In the genomic region with DNA sequence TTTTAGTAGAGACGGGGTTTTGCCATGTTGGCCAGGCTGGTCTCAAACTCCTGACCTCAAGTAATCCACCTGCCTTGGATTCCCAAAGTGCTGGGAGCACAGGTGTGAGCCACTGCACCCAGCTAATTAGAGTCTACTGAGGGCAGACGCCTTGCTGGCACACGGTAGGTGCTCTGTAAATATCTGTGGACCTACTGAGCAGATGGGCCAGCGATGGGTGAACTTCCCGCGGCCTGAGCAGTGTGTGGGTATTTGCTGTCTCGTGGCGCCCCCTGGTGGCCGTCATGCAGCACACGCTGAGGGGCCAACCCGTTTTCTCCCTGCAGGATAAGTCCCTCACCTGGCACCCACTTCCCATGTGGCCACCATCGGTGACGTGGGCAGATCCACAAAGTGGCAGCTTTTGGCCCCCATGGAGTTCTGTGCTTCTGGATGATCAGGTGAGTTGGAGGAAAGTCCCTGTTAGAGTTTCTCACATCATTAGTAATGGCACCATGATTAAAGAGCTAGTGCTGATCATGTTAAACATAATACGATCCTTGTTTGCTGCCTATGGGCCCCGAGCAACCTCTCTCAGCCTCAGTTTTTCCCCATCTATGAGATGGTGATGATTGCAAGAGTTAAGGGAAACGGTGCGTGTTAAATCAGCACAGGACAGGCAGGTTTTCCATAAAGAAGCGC, we compare ENCODE assay signal across 8 cellular contexts. TPM values are rescaled to one million over a fixed set of nuclear protein-coding genes. Genes with fewer than 3 reads are reported as not detected.
A peak's percentile ranks its signal among the peaks of the same experiment; 100 is the strongest.
DNase-seq lines count a peak whose midpoint lies in the region; ATAC-seq and TF ChIP-seq lines count a peak whose summit lies in the region.

No MANE protein-coding gene starts in this region.

- peaks cover 0 to 18% (median 0%) of the 10 kb centered on the region in 3 donors for H3K36me3 Mint-ChIP-seq in naive thymus-derived CD8-positive, alpha-beta T cell
- peaks cover 19% of the 10 kb centered on the region for H3K36me3 Mint-ChIP-seq in stimulated activated memory B cell treated with anti-CD40 and anti-IgM and Interleukin-4, amounts not matched to agents 10 μg/mL and 1 μg/mL and 100 μg/mL, for 72 hours

- no peaks in the 10 kb centered on the region for H3K9me3 ChIP-seq in esophagus squamous epithelium

- H3K4me3 Mint-ChIP-seq in naive thymus-derived CD8-positive, alpha-beta T cell = no peak overlapping the region
- no peak overlapping the region for H3K4me3 Mint-ChIP-seq in stimulated activated memory B cell treated with anti-CD40 and anti-IgM and Interleukin-4, amounts not matched to agents 10 μg/mL and 1 μg/mL and 100 μg/mL, for 72 hours

- no peak overlapping the region for H3K4me3 ChIP-seq in esophagus squamous epithelium

- no peak overlapping the region for H3K27ac ChIP-seq in esophagus squamous epithelium

- 7 to 21% methylated on average over 16 to 17 of the region's 18 CpGs for WGBS in esophagus squamous epithelium, 2 donors

- H3K27me3 Mint-ChIP-seq in naive thymus-derived CD8-positive, alpha-beta T cell = peaks cover 0 to 3% (median 0%) of the 10 kb centered on the region in 5 donors
- no peaks in the 10 kb centered on the region for H3K27me3 Mint-ChIP-seq in stimulated activated memory B cell treated with anti-CD40 and anti-IgM and Interleukin-4, amounts not matched to agents 10 μg/mL and 1 μg/mL and 100 μg/mL, for 72 hours

- POLR2A ChIA-PET in naive thymus-derived CD8-positive, alpha-beta T cell (lab: Charles Lee) = interaction anchor here (2.5 kb wide), 1 partner anchor 57 kb away, joined by 7 read pairs; a partner anchor contains a TSS

- peak; percentile 97 to 99 for ATAC-seq in naive thymus-derived CD8-positive, alpha-beta T cell
- peak; percentile 88 for ATAC-seq in stimulated activated memory B cell treated with anti-CD40 and anti-IgM and Interleukin-4, amounts not matched to agents 10 μg/mL and 1 μg/mL and 100 μg/mL, for 72 hours
- no peak for ATAC-seq in HG03439 (IDR thresholded peaks at IDR 0.05; ENCODE audit: unreplicated experiment)

- H3K27me3 ChIP-seq in esophagus squamous epithelium = peaks cover 0 to 22% (median 0%) of the 10 kb centered on the region in 4 donors

- H3K4me1 ChIP-seq in esophagus squamous epithelium = peaks cover 5 to 18% (median 8%) of the 10 kb centered on the region in 3 donors

- peaks cover 2 to 23% (median 12%) of the 10 kb centered on the region in 3 donors for H3K36me3 ChIP-seq in esophagus squamous epithelium

- intact Hi-C loops in esophagus squamous epithelium (cut with DNase I) = no loop called here

- H3K9me3 Mint-ChIP-seq in naive thymus-derived CD8-positive, alpha-beta T cell = no peaks in the 10 kb centered on the region
- H3K9me3 Mint-ChIP-seq in stimulated activated memory B cell treated with anti-CD40 and anti-IgM and Interleukin-4, amounts not matched to agents 10 μg/mL and 1 μg/mL and 100 μg/mL, for 72 hours = no peaks in the 10 kb centered on the region

- TF ChIP-seq POLR2A in esophagus squamous epithelium (IDR thresholded peaks at IDR 0.05) = no peak

- H3K27ac Mint-ChIP-seq in naive thymus-derived CD8-positive, alpha-beta T cell = peak overlapping the region in 6 of 10 donors; percentile 27 to 79 (median 52)
- no peak overlapping the region for H3K27ac Mint-ChIP-seq in stimulated activated memory B cell treated with anti-CD40 and anti-IgM and Interleukin-4, amounts not matched to agents 10 μg/mL and 1 μg/mL and 100 μg/mL, for 72 hours

- H3K4me1 Mint-ChIP-seq in naive thymus-derived CD8-positive, alpha-beta T cell = peaks cover 6% of the 10 kb centered on the region in 4 donors
- peaks cover 6% of the 10 kb centered on the region for H3K4me1 Mint-ChIP-seq in stimulated activated memory B cell treated with anti-CD40 and anti-IgM and Interleukin-4, amounts not matched to agents 10 μg/mL and 1 μg/mL and 100 μg/mL, for 72 hours

- DNase-seq in HT-29 (ENCODE audit: low spot score) = peak; percentile 74
- peak; percentile 76 for DNase-seq in OCI-M1 (lab: John Stamatoyannopoulos, UW)
- DNase-seq in activated T-cell treated with anti-CD3 and anti-CD28 coated beads, Interleukin-2, amount 50 U/mL, for 1 hour = peak; percentile 78
- DNase-seq in esophagus squamous epithelium (lab: John Stamatoyannopoulos, UW) = no peak
- DNase-seq in naive thymus-derived CD8-positive, alpha-beta T cell = peak; percentile 61 to 84 (median 76)

- TF ChIP-seq CTCF in GM12873 (IDR thresholded peaks at IDR 0.05; ENCODE audit: insufficient read depth, low read depth, low read length, missing control alignments) = peak; percentile 94
- peak; percentile 90 to 98 (median 94) for TF ChIP-seq CTCF in esophagus squamous epithelium (IDR thresholded peaks at IDR 0.05)

RNA-seq across cellular contexts. Expression of a gene that starts 40.7 kb away (rescaled TPM):
- 40.1 and 40.3 TPM in 2 replicates for total RNA-seq in HT-29 (2014; rRNA removed; shearing (Covaris generic))
- total RNA-seq in esophagus squamous epithelium = 10 to 100 TPM; 31.2 to 41.2 (median 38.6) TPM
- 10 to 100 TPM; 29.0 to 32.5 TPM for total RNA-seq in naive thymus-derived CD8-positive, alpha-beta T cell
- polyA plus RNA-seq in naive thymus-derived CD8-positive, alpha-beta T cell = 10 to 100 TPM; 28.8 to 45.3 (median 37.7) TPM

RNA-seq across cellular contexts. Expression of a gene that starts 57.0 kb away (rescaled TPM):
- total RNA-seq in HT-29 (2014; rRNA removed; shearing (Covaris generic)) = 0.91 and 1.2 TPM in 2 replicates
- total RNA-seq in esophagus squamous epithelium = 10 to 100 TPM in 1 of 4 donors, 1 to 10 TPM in 3; 9.0 to 11.4 (median 9.7) TPM
- 10 to 100 TPM; 13.0 to 15.1 TPM for total RNA-seq in naive thymus-derived CD8-positive, alpha-beta T cell
- polyA plus RNA-seq in naive thymus-derived CD8-positive, alpha-beta T cell = 10 to 100 TPM in 1 of 3 donors, 1 to 10 TPM in 2; 4.5 to 12.1 (median 7.8) TPM
